Comparison of ENCODE assay signal across 2 cellular contexts in the genomic region with DNA sequence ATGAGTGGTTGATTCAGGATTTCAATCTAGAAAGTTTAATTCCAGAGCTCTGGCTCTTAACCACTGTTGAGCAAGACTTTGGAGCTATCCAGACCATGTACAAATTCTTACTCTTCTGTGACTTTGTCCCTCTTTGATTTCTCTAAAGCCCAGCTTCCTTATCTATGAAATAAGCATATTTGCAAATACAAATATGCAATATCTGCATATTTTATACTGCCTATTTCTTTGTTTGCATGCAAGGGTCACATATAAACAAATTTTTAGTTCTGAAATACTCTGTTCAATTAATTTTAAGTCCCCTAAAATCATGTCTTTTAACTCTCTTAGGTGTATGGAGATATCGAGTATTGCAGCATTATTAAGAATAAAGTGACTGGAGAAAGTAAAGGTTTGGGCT.
TF ChIP-seq lines count a peak whose summit lies in the region.

No MANE protein-coding gene starts in this region.

TF ChIP-seq in HepG2, 621 proteins besides CTCF, POLR2A, EP300 and RAD21:
- TF ChIP-seq, protein P1, sequence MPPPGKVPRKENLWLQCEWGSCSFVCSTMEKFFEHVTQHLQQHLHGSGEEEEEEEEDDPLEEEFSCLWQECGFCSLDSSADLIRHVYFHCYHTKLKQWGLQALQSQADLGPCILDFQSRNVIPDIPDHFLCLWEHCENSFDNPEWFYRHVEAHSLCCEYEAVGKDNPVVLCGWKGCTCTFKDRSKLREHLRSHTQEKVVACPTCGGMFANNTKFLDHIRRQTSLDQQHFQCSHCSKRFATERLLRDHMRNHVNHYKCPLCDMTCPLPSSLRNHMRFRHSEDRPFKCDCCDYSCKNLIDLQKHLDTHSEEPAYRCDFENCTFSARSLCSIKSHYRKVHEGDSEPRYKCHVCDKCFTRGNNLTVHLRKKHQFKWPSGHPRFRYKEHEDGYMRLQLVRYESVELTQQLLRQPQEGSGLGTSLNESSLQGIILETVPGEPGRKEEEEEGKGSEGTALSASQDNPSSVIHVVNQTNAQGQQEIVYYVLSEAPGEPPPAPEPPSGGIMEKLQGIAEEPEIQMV (CRISPR knock-in tag; IDR thresholded peaks at IDR 0.05; ENCODE audit: low read depth) = no peak
- TF ChIP-seq ZNF10 (CRISPR knock-in tag; IDR thresholded peaks at IDR 0.05; ENCODE audit: borderline replicate concordance, low read depth) = no peak
- no peak for TF ChIP-seq ZNF446 (CRISPR knock-in tag; IDR thresholded peaks at IDR 0.05)
- TF ChIP-seq HOXA5 (CRISPR knock-in tag; IDR thresholded peaks at IDR 0.05) = no peak
- TF ChIP-seq ZNF552 (CRISPR knock-in tag; IDR thresholded peaks at IDR 0.05; ENCODE audit: borderline replicate concordance) = no peak
- no peak for TF ChIP-seq ZNF234 (CRISPR knock-in tag; conservative IDR thresholded peaks at IDR 0.05)
- TF ChIP-seq, protein P2, sequence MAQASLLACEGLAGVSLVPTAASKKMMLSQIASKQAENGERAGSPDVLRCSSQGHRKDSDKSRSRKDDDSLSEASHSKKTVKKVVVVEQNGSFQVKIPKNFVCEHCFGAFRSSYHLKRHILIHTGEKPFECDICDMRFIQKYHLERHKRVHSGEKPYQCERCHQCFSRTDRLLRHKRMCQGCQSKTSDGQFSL (CRISPR knock-in tag; IDR thresholded peaks at IDR 0.05) = no peak
- TF ChIP-seq MAFF (IDR thresholded peaks at IDR 0.05; ENCODE audit: low read depth, low read length) = peak; percentile 70; the same call in 1 of the 2 replicates
- TF ChIP-seq ZNF383 (CRISPR knock-in tag; IDR thresholded peaks at IDR 0.05; ENCODE audit: borderline replicate concordance) = no peak
- TF ChIP-seq MTA1 (CRISPR knock-in tag; IDR thresholded peaks at IDR 0.05; ENCODE audit: borderline replicate concordance) = no peak
- TF ChIP-seq, protein P3, sequence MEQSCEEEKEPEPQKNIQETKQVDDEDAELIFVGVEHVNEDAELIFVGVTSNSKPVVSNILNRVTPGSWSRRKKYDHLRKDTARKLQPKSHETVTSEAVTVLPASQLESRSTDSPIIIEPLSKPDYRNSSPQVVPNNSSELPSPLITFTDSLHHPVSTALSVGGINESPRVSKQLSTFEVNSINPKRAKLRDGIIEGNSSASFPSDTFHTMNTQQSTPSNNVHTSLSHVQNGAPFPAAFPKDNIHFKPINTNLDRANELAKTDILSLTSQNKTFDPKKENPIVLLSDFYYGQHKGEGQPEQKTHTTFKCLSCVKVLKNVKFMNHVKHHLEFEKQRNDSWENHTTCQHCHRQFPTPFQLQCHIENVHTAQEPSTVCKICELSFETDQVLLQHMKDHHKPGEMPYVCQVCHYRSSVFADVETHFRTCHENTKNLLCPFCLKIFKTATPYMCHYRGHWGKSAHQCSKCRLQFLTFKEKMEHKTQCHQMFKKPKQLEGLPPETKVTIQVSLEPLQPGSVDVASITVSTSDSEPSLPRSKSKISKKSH (CRISPR knock-in tag; IDR thresholded peaks at IDR 0.05; ENCODE audit: borderline replicate concordance) = no peak
- TF ChIP-seq, protein P4, sequence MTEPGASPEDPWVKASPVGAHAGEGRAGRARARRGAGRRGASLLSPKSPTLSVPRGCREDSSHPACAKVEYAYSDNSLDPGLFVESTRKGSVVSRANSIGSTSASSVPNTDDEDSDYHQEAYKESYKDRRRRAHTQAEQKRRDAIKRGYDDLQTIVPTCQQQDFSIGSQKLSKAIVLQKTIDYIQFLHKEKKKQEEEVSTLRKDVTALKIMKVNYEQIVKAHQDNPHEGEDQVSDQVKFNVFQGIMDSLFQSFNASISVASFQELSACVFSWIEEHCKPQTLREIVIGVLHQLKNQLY (CRISPR knock-in tag; IDR thresholded peaks at IDR 0.05) = no peak
- peak; percentile 44 to 67 for TF ChIP-seq MAFK (conservative IDR thresholded peaks at IDR 0.05 in 1 of 2, IDR thresholded peaks at IDR 0.05 in 1 of 2; ENCODE audit: low read length in 2 of 2)
- TF ChIP-seq SSRP1 (CRISPR knock-in tag; IDR thresholded peaks at IDR 0.05) = no peak
- TF ChIP-seq ERF (CRISPR knock-in tag; IDR thresholded peaks at IDR 0.05) = no peak

TF ChIP-seq in K562, 482 proteins besides CTCF, POLR2A, EP300 and RAD21 (continues in another document):
- no peak for TF ChIP-seq FUS (optimal IDR thresholded peaks at IDR 0.05; ENCODE audit: low read depth, low read length)
- TF ChIP-seq ZEB2 (IDR thresholded peaks at IDR 0.05) = no peak
- TF ChIP-seq, protein P4 (CRISPR knock-in tag; conservative IDR thresholded peaks at IDR 0.05) = no peak
- no peak for TF ChIP-seq RNF2 (IDR thresholded peaks at IDR 0.05)
- no peak for TF ChIP-seq NBN (IDR thresholded peaks at IDR 0.05; ENCODE audit: low read depth)
- no peak for TF ChIP-seq NFE2 (IDR thresholded peaks at IDR 0.05; ENCODE audit: low read depth)
- TF ChIP-seq MAFG (tag; conservative IDR thresholded peaks at IDR 0.05) = peak; percentile 43; the same call in 1 of the 2 replicates
- peak; percentile 64; the same call in 1 of the 2 replicates for TF ChIP-seq C11orf30 (IDR thresholded peaks at IDR 0.05; ENCODE audit: low read depth)
- TF ChIP-seq, protein P5, sequence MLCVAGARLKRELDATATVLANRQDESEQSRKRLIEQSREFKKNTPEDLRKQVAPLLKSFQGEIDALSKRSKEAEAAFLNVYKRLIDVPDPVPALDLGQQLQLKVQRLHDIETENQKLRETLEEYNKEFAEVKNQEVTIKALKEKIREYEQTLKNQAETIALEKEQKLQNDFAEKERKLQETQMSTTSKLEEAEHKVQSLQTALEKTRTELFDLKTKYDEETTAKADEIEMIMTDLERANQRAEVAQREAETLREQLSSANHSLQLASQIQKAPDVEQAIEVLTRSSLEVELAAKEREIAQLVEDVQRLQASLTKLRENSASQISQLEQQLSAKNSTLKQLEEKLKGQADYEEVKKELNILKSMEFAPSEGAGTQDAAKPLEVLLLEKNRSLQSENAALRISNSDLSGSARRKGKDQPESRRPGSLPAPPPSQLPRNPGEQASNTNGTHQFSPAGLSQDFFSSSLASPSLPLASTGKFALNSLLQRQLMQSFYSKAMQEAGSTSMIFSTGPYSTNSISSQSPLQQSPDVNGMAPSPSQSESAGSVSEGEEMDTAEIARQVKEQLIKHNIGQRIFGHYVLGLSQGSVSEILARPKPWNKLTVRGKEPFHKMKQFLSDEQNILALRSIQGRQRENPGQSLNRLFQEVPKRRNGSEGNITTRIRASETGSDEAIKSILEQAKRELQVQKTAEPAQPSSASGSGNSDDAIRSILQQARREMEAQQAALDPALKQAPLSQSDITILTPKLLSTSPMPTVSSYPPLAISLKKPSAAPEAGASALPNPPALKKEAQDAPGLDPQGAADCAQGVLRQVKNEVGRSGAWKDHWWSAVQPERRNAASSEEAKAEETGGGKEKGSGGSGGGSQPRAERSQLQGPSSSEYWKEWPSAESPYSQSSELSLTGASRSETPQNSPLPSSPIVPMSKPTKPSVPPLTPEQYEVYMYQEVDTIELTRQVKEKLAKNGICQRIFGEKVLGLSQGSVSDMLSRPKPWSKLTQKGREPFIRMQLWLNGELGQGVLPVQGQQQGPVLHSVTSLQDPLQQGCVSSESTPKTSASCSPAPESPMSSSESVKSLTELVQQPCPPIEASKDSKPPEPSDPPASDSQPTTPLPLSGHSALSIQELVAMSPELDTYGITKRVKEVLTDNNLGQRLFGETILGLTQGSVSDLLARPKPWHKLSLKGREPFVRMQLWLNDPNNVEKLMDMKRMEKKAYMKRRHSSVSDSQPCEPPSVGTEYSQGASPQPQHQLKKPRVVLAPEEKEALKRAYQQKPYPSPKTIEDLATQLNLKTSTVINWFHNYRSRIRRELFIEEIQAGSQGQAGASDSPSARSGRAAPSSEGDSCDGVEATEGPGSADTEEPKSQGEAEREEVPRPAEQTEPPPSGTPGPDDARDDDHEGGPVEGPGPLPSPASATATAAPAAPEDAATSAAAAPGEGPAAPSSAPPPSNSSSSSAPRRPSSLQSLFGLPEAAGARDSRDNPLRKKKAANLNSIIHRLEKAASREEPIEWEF (CRISPR knock-in tag; IDR thresholded peaks at IDR 0.05) = no peak
- TF ChIP-seq EGR1 (conservative IDR thresholded peaks at IDR 0.05) = no peak
- TF ChIP-seq MAFF (IDR thresholded peaks at IDR 0.05; ENCODE audit: low read length) = peak; percentile 49
- peak; percentile 17; the same call in 1 of the 2 replicates for TF ChIP-seq MAFK (IDR thresholded peaks at IDR 0.05; ENCODE audit: low read length)
- TF ChIP-seq ZNF436 (CRISPR knock-in tag; IDR thresholded peaks at IDR 0.05) = no peak
- TF ChIP-seq ERF (CRISPR knock-in tag; IDR thresholded peaks at IDR 0.05) = no peak
- TF ChIP-seq, protein P6, sequence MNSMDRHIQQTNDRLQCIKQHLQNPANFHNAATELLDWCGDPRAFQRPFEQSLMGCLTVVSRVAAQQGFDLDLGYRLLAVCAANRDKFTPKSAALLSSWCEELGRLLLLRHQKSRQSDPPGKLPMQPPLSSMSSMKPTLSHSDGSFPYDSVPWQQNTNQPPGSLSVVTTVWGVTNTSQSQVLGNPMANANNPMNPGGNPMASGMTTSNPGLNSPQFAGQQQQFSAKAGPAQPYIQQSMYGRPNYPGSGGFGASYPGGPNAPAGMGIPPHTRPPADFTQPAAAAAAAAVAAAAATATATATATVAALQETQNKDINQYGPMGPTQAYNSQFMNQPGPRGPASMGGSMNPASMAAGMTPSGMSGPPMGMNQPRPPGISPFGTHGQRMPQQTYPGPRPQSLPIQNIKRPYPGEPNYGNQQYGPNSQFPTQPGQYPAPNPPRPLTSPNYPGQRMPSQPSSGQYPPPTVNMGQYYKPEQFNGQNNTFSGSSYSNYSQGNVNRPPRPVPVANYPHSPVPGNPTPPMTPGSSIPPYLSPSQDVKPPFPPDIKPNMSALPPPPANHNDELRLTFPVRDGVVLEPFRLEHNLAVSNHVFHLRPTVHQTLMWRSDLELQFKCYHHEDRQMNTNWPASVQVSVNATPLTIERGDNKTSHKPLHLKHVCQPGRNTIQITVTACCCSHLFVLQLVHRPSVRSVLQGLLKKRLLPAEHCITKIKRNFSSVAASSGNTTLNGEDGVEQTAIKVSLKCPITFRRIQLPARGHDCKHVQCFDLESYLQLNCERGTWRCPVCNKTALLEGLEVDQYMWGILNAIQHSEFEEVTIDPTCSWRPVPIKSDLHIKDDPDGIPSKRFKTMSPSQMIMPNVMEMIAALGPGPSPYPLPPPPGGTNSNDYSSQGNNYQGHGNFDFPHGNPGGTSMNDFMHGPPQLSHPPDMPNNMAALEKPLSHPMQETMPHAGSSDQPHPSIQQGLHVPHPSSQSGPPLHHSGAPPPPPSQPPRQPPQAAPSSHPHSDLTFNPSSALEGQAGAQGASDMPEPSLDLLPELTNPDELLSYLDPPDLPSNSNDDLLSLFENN (IDR thresholded peaks at IDR 0.05; ENCODE audit: low read depth in 2 of 2, low read length in 2 of 2) = no peak
- TF ChIP-seq EZH2 (IDR thresholded peaks at IDR 0.05; ENCODE audit: borderline replicate concordance, low read depth, low read length) = no peak
- no peak for TF ChIP-seq FOXJ3 (CRISPR knock-in tag; IDR thresholded peaks at IDR 0.05)
- no peak for TF ChIP-seq POLR3A (IDR thresholded peaks at IDR 0.05; ENCODE audit: borderline replicate concordance, extremely low read depth, insufficient read depth, insufficient read length)
- no peak for TF ChIP-seq ZNF24 (IDR thresholded peaks at IDR 0.05)
- TF ChIP-seq JUNB (CRISPR knock-in tag; conservative IDR thresholded peaks at IDR 0.05) = no peak
- TF ChIP-seq THRAP3 (IDR thresholded peaks at IDR 0.05; ENCODE audit: borderline replicate concordance) = no peak
- no peak for TF ChIP-seq ZNF586 (CRISPR knock-in tag; conservative IDR thresholded peaks at IDR 0.05)
- TF ChIP-seq ZNF408 (CRISPR knock-in tag; IDR thresholded peaks at IDR 0.05; ENCODE audit: low read depth) = no peak
- TF ChIP-seq RHOXF2B (CRISPR knock-in tag; conservative IDR thresholded peaks at IDR 0.05) = no peak
- TF ChIP-seq ZNF316 (IDR thresholded peaks at IDR 0.05) = peak; percentile 69
- TF ChIP-seq, protein P7, sequence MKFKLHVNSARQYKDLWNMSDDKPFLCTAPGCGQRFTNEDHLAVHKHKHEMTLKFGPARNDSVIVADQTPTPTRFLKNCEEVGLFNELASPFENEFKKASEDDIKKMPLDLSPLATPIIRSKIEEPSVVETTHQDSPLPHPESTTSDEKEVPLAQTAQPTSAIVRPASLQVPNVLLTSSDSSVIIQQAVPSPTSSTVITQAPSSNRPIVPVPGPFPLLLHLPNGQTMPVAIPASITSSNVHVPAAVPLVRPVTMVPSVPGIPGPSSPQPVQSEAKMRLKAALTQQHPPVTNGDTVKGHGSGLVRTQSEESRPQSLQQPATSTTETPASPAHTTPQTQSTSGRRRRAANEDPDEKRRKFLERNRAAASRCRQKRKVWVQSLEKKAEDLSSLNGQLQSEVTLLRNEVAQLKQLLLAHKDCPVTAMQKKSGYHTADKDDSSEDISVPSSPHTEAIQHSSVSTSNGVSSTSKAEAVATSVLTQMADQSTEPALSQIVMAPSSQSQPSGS (CRISPR knock-in tag; IDR thresholded peaks at IDR 0.05) = no peak
- TF ChIP-seq, protein P8, sequence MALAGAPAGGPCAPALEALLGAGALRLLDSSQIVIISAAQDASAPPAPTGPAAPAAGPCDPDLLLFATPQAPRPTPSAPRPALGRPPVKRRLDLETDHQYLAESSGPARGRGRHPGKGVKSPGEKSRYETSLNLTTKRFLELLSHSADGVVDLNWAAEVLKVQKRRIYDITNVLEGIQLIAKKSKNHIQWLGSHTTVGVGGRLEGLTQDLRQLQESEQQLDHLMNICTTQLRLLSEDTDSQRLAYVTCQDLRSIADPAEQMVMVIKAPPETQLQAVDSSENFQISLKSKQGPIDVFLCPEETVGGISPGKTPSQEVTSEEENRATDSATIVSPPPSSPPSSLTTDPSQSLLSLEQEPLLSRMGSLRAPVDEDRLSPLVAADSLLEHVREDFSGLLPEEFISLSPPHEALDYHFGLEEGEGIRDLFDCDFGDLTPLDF (CRISPR knock-in tag; IDR thresholded peaks at IDR 0.05) = no peak
- TF ChIP-seq, protein P9, sequence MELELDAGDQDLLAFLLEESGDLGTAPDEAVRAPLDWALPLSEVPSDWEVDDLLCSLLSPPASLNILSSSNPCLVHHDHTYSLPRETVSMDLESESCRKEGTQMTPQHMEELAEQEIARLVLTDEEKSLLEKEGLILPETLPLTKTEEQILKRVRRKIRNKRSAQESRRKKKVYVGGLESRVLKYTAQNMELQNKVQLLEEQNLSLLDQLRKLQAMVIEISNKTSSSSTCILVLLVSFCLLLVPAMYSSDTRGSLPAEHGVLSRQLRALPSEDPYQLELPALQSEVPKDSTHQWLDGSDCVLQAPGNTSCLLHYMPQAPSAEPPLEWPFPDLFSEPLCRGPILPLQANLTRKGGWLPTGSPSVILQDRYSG (tag; conservative IDR thresholded peaks at IDR 0.05; ENCODE audit: low read depth) = no peak
- TF ChIP-seq TBL1XR1 (IDR thresholded peaks at IDR 0.05; ENCODE audit: low read length in 2 of 2) = no peak
- TF ChIP-seq DACH1 (IDR thresholded peaks at IDR 0.05; ENCODE audit: partially characterized antibody) = no peak
- TF ChIP-seq ZNF263 (CRISPR knock-in tag; IDR thresholded peaks at IDR 0.05; ENCODE audit: borderline replicate concordance) = no peak
- no peak for TF ChIP-seq SRF (CRISPR knock-in tag; IDR thresholded peaks at IDR 0.05)
- no peak for TF ChIP-seq KDM2B (CRISPR knock-in tag; IDR thresholded peaks at IDR 0.05)
- no peak for TF ChIP-seq MCM7 (IDR thresholded peaks at IDR 0.05)
- TF ChIP-seq ZNF507 (tag; conservative IDR thresholded peaks at IDR 0.05) = no peak
- TF ChIP-seq SRSF7 (optimal IDR thresholded peaks at IDR 0.05; ENCODE audit: low read depth, low read length) = no peak
